ENCODE assay signal across 8 cellular contexts in genomic region chr7:74627699-74628411, GRCh38. TPM values are rescaled to one million over a fixed set of nuclear protein-coding genes. Genes with fewer than 3 reads are reported as not detected.
DNase-seq lines count a peak whose midpoint lies in the region; ATAC-seq and TF ChIP-seq lines count a peak whose summit lies in the region.

No MANE protein-coding gene starts in this region.

- ATAC-seq in HG03135 (IDR thresholded peaks at IDR 0.05; ENCODE audit: unreplicated experiment) (no peak), GM21786 (IDR thresholded peaks at IDR 0.05; ENCODE audit: unreplicated experiment) (no peak)

- TF ChIP-seq EP300 in esophagus muscularis mucosa (IDR thresholded peaks at IDR 0.05): no peak
- TF ChIP-seq EP300 in ovary (IDR thresholded peaks at IDR 0.05): no peak

- no peaks in the 10 kb centered on the region for H3K27me3 ChIP-seq in esophagus muscularis mucosa
- no peaks in the 10 kb centered on the region for H3K27me3 ChIP-seq in ovary

- H3K4me3 Mint-ChIP-seq in immature natural killer cell: no peak overlapping the region

- WGBS in esophagus muscularis mucosa: 36% methylated on average over 10 of the region's 11 CpGs
- WGBS in ovary, 3 donors: 11 to 21% (median 11%) methylated on average over 11 of the region's 11 CpGs

- H3K36me3 ChIP-seq in esophagus muscularis mucosa: no peaks in the 10 kb centered on the region
- no peaks in the 10 kb centered on the region for H3K36me3 ChIP-seq in ovary

- intact Hi-C loops in esophagus muscularis mucosa (cut with DNase I): no loop called here
- intact Hi-C loops in ovary (cut with DNase I): loop anchor here in 1 of 4 donors (2.0 to 10.0 kb wide), 2 partner anchors 29 to 77 kb away; partner anchors contain the start of gene GTF2I

- H3K36me3 Mint-ChIP-seq in immature natural killer cell: no peaks in the 10 kb centered on the region

- peaks cover 0 to 1% (median 0%) of the 10 kb centered on the region in 6 donors for H3K9me3 Mint-ChIP-seq in immature natural killer cell

- DNase-seq in EH (ENCODE audit: low read depth) (peak; percentile 51), NCI-H2196 (lab: John Stamatoyannopoulos, UW; ENCODE audit: unreplicated experiment) (peak; percentile 65), esophagus muscularis mucosa (ENCODE audit: extremely low spot score) (no peak), ovary (peak; percentile 51 to 70 (median 62)), immature natural killer cell (no peak)
- no peak for DNase-seq in activated CD4-positive, CD25-positive, alpha-beta regulatory T cell treated with anti-CD3 and anti-CD28 coated beads, Interleukin-2, amount 50 U/mL, for 72 hours

- H3K9me3 ChIP-seq in esophagus muscularis mucosa (no peaks in the 10 kb centered on the region), ovary (no peaks in the 10 kb centered on the region)

- H3K4me3 ChIP-seq in esophagus muscularis mucosa (peak overlapping the region in 3 of 4 donors; percentile 20 to 22 (median 22)), ovary (no peak overlapping the region)

- peaks cover 0 to 5% (median 3%) of the 10 kb centered on the region in 3 donors for H3K27me3 Mint-ChIP-seq in immature natural killer cell (ENCODE audit: low read depth in 3 of 3)

- H3K27ac ChIP-seq in esophagus muscularis mucosa (replicated peaks in 1 of 4) (peak overlapping the region; percentile 64 to 76 (median 70)), ovary (peak overlapping the region in 1 of 2 donors; percentile 34)

- TF ChIP-seq POLR2A in esophagus muscularis mucosa (IDR thresholded peaks at IDR 0.05; ENCODE audit: low read depth): no peak
- TF ChIP-seq POLR2A in ovary (IDR thresholded peaks at IDR 0.05): no peak

- no peak overlapping the region for H3K27ac Mint-ChIP-seq in immature natural killer cell

- TF ChIP-seq CTCF in esophagus muscularis mucosa (IDR thresholded peaks at IDR 0.05): no peak
- no peak for TF ChIP-seq CTCF in ovary (IDR thresholded peaks at IDR 0.05)

- no peaks in the 10 kb centered on the region for H3K4me1 Mint-ChIP-seq in immature natural killer cell

- H3K4me1 ChIP-seq in esophagus muscularis mucosa: peaks cover 14 to 30% (median 26%) of the 10 kb centered on the region in 4 donors
- H3K4me1 ChIP-seq in ovary (ENCODE audit: insufficient read depth): peaks cover 5% of the 10 kb centered on the region

RNA-seq across cellular contexts. Expression of gene GTF2I, which starts 29.7 kb away (rescaled TPM):
- total RNA-seq in esophagus muscularis mucosa (100 to 1,000 TPM; 101 to 169 (median 136) TPM), ovary (100 to 1,000 TPM; 117 to 232 (median 204) TPM)
- polyA plus RNA-seq in ovary (100 to 1,000 TPM in 1 of 2 donors, 10 to 100 TPM in 1; 49.7 to 166 TPM), immature natural killer cell (10 to 100 TPM; 37.2 to 82.0 (median 45.6) TPM)

Comparison
In these comparisons a context has a peak if more than half of its experiments do, and no peak if none do; other contexts are left out.
1. DNase-seq: peak in EH (single experiment), NCI-H2196 (single experiment) and ovary (5 of 5); none in esophagus muscularis mucosa (single experiment), immature natural killer cell (0 of 3) and activated CD4-positive, CD25-positive, alpha-beta regulatory T cell treated with anti-CD3 and anti-CD28 coated beads, Interleukin-2, amount 50 U/mL, for 72 hours (single experiment).